ENCODE assay signal across 22 cellular contexts in the genomic region with DNA sequence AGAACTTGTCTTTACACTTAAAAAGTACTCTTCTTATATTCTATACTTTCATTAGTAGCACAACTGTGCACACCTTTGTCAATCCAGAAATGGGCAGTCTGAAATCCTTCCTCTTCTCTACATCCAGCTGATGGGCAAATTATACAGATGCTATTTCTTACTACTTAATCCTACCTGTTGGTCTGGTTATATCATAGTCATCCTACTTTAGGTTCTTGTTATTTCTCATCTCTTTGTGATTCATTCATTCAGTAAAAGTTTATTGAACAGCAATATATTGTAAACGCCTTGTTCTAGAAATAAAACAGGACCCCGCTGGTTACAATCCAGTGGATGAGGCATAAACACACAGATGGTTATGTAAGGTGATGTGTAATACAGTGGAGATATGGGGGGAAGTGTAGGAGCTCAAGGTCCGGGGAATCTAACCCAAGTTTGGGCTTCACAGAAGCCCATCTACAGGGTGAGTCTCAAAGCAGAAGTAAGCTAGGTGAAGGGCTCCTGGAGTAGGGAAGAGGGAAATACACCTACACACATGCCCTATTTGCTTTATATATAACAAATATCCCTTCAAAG. TPM values are rescaled to one million over a fixed set of nuclear protein-coding genes. Genes with fewer than 3 reads are reported as not detected.
DNase-seq lines count a peak whose midpoint lies in the region; ATAC-seq, FAIRE-seq and TF ChIP-seq lines count a peak whose summit lies in the region.
"Had no signal": no experiment of that assay in that cellular context is flagged by ENCODE, and none has a peak within 500 bp of the region (broad histone marks: within the 10 kb centered on the region; RNA-seq: fewer than 3 reads in every experiment).

No MANE protein-coding gene starts in this region.

- H3K27me3 ChIP-seq in OCI-LY3 (ENCODE audit: low read depth, low read length), result no peaks in the 10 kb centered on the region
- H3K27me3 ChIP-seq: BE2C had no signal

- peaks cover 28% of the 10 kb centered on the region for H3K4me1 ChIP-seq in OCI-LY3 (ENCODE audit: low read length)
- H3K4me1 ChIP-seq: BE2C had no signal

- TF ChIP-seq CTCF in OCI-LY3 (IDR thresholded peaks at IDR 0.05; ENCODE audit: low read depth, low read length), result no peak

- no peaks in the 10 kb centered on the region for H3K27me3 Mint-ChIP-seq in activated T-cell treated with anti-CD3 and anti-CD28 coated beads, Interleukin-2, amount 50 U/mL, for 72 hours (ENCODE audit: low read depth)
- H3K27me3 Mint-ChIP-seq: CD4-positive, alpha-beta memory T cell had no signal

- H3K4me3 Mint-ChIP-seq in activated T-cell treated with anti-CD3 and anti-CD28 coated beads, Interleukin-2, amount 50 U/mL, for 72 hours, result peak overlapping the region in 1 of 2 donors; percentile 7
- H3K4me3 Mint-ChIP-seq in stimulated activated effector memory CD8-positive, alpha-beta T cell treated with anti-CD3 and anti-CD28 coated beads, Interleukin-12 subunit alpha, Interleukin-12 subunit beta, amount 100 ng/mL, for 72 hours, result no peak overlapping the region
- H3K4me3 Mint-ChIP-seq: CD4-positive, alpha-beta memory T cell had no signal

- FAIRE-seq in GM19239 (lab: Jason Lieb, UNC), result peak; percentile 76
- FAIRE-seq: A549, D721Med, G401.6, GM12892, H54, HTR-8/SVneo had no signal

- peaks cover 1 to 3% of the 10 kb centered on the region in 2 donors for H3K36me3 Mint-ChIP-seq in activated T-cell treated with anti-CD3 and anti-CD28 coated beads, Interleukin-2, amount 50 U/mL, for 72 hours (ENCODE audit: insufficient read depth in 2 of 2)
- peaks cover 29% of the 10 kb centered on the region for H3K36me3 Mint-ChIP-seq in stimulated activated effector memory CD8-positive, alpha-beta T cell treated with anti-CD3 and anti-CD28 coated beads, Interleukin-12 subunit alpha, Interleukin-12 subunit beta, amount 100 ng/mL, for 72 hours

- peak overlapping the region; percentile 14 for H3K27ac Mint-ChIP-seq in activated T-cell treated with anti-CD3 and anti-CD28 coated beads, Interleukin-2, amount 50 U/mL, for 72 hours
- H3K27ac Mint-ChIP-seq in stimulated activated effector memory CD8-positive, alpha-beta T cell treated with anti-CD3 and anti-CD28 coated beads, Interleukin-12 subunit alpha, Interleukin-12 subunit beta, amount 100 ng/mL, for 72 hours, result no peak overlapping the region
- H3K27ac Mint-ChIP-seq: CD4-positive, alpha-beta memory T cell had no signal

- peaks cover 16% of the 10 kb centered on the region for H4K20me1 ChIP-seq in OCI-LY3 (ENCODE audit: insufficient read depth, low read length)

- no peak overlapping the region for H3K4me3 ChIP-seq in OCI-LY3 (ENCODE audit: low read length)
- H3K4me3 ChIP-seq: A549, GM23248 had no signal

- no peak overlapping the region for H2AFZ ChIP-seq in OCI-LY3 (ENCODE audit: low read depth, low read length)
- H2AFZ ChIP-seq: GM23248 had no signal

- H3K9ac ChIP-seq in OCI-LY3 (ENCODE audit: low read length), result no peak overlapping the region
- H3K9ac ChIP-seq: GM23248 had no signal

- ATAC-seq in activated T-cell treated with anti-CD3 and anti-CD28 coated beads, Interleukin-2, amount 50 U/mL, for 72 hours (replicated peaks in 1 of 2), result peak in 1 of 2 donors; percentile 35
- peak; percentile 68 for ATAC-seq in stimulated activated effector memory CD8-positive, alpha-beta T cell treated with anti-CD3 and anti-CD28 coated beads, Interleukin-12 subunit alpha, Interleukin-12 subunit beta, amount 100 ng/mL, for 72 hours
- ATAC-seq in HG03108 (IDR thresholded peaks at IDR 0.05; ENCODE audit: unreplicated experiment), result no peak
- ATAC-seq: A549, HCT116 had no signal

- no peak overlapping the region for H3K27ac ChIP-seq in OCI-LY3 (ENCODE audit: low read length)
- H3K27ac ChIP-seq: A549, C4-2B, GM23248 had no signal

- DNase-seq in activated T-cell treated with anti-CD3 and anti-CD28 coated beads, Interleukin-2, amount 50 U/mL, for 72 hours, result no peak
- DNase-seq in activated T-cell treated with anti-CD3 and anti-CD28 coated beads for 4 hours (no peak), GM19239 (ENCODE audit: insufficient read length, low spot score) (no peak)
- DNase-seq in stimulated activated effector memory CD8-positive, alpha-beta T cell treated with anti-CD3 and anti-CD28 coated beads, Interleukin-12 subunit alpha, Interleukin-12 subunit beta, amount 100 ng/mL, for 72 hours (ENCODE audit: low spot score in 2 of 2), result no peak
- DNase-seq in activated CD4-positive, alpha-beta T cell treated with anti-CD3 and anti-CD28 coated beads, Interleukin-2, amount 50 U/mL, for 1 hour, result no peak
- DNase-seq: BE2C; CD4-positive, alpha-beta memory T cell; COR-L47; DMS153; DMS79 treated with DMSO at 0.1 percent for 48 hours; EL; GM23248 had no signal

- peaks cover 30% of the 10 kb centered on the region for H3K79me2 ChIP-seq in OCI-LY3 (ENCODE audit: low read length)

- H3K9me3 ChIP-seq in OCI-LY3 (ENCODE audit: insufficient read depth, low read length), result no peaks in the 10 kb centered on the region
- H3K9me3 ChIP-seq: A549, BE2C had no signal

- no peaks in the 10 kb centered on the region for H3K36me3 ChIP-seq in OCI-LY3 (replicated peaks; ENCODE audit: low read depth, low read length)
- H3K36me3 ChIP-seq: BE2C had no signal

- H3K9me3 Mint-ChIP-seq in activated T-cell treated with anti-CD3 and anti-CD28 coated beads, Interleukin-2, amount 50 U/mL, for 72 hours, result no peaks in the 10 kb centered on the region
- H3K9me3 Mint-ChIP-seq in stimulated activated effector memory CD8-positive, alpha-beta T cell treated with anti-CD3 and anti-CD28 coated beads, Interleukin-12 subunit alpha, Interleukin-12 subunit beta, amount 100 ng/mL, for 72 hours, result no peaks in the 10 kb centered on the region
- H3K9me3 Mint-ChIP-seq: CD4-positive, alpha-beta memory T cell had no signal

- H3K4me1 Mint-ChIP-seq in activated T-cell treated with anti-CD3 and anti-CD28 coated beads, Interleukin-2, amount 50 U/mL, for 72 hours (ENCODE audit: low read depth), result peaks cover 47% of the 10 kb centered on the region
- H3K4me1 Mint-ChIP-seq in stimulated activated effector memory CD8-positive, alpha-beta T cell treated with anti-CD3 and anti-CD28 coated beads, Interleukin-12 subunit alpha, Interleukin-12 subunit beta, amount 100 ng/mL, for 72 hours, result peaks cover 31% of the 10 kb centered on the region

- peak overlapping the region; percentile 20; the same call in 1 of the 2 replicates for H3K4me2 ChIP-seq in OCI-LY3 (ENCODE audit: low read length)

RNA-seq across cellular contexts. Expression of a gene that starts 11.8 kb away (rescaled TPM):
- total RNA-seq in activated T-cell treated with anti-CD3 and anti-CD28 coated beads, Interleukin-2, amount 50 U/mL, for 72 hours, result 100 to 1,000 TPM; 145 to 191 TPM

RNA-seq across cellular contexts. Expression of a gene that starts 14.0 kb away (rescaled TPM):
- total RNA-seq in activated T-cell treated with anti-CD3 and anti-CD28 coated beads, Interleukin-2, amount 50 U/mL, for 72 hours, result 10 to 100 TPM in 1 of 2 donors, 1 to 10 TPM in 1; 9.6 to 14.0 TPM

RNA-seq across cellular contexts. Expression of a gene that starts 55.0 kb away (rescaled TPM):
- under 1 TPM; 0.32 to 0.62 TPM for total RNA-seq in activated T-cell treated with anti-CD3 and anti-CD28 coated beads, Interleukin-2, amount 50 U/mL, for 72 hours
